In genomic region chr12:57323402-57323801, GRCh38 we compare ENCODE assay signal across 1 cellular context.
TF ChIP-seq lines count a peak whose summit lies in the region.

No MANE protein-coding gene starts in this region.

TF ChIP-seq in GM23338, 12 proteins besides CTCF, POLR2A, EP300 and RAD21 (continued from another document):
- TF ChIP-seq ZNF462 (CRISPR knock-in tag; IDR thresholded peaks at IDR 0.05) (no peak), ZNF114 (CRISPR knock-in tag; IDR thresholded peaks at IDR 0.05) (no peak), EZH2phosphoT487 (IDR thresholded peaks at IDR 0.05; ENCODE audit: unreplicated experiment) (no peak), EZH2 (IDR thresholded peaks at IDR 0.05; ENCODE audit: low read depth, unreplicated experiment) (no peak), POLR2AphosphoS5 (IDR thresholded peaks at IDR 0.05; ENCODE audit: low read depth) (no peak), ETS1 (IDR thresholded peaks at IDR 0.05) (no peak), STAT1 (IDR thresholded peaks at IDR 0.05; ENCODE audit: unreplicated experiment) (no peak)
